In genomic region chr17:31549525-31550388, GRCh38 we compare ENCODE assay signal across 8 cellular contexts.
DNase-seq lines count a peak whose midpoint lies in the region; ATAC-seq and TF ChIP-seq lines count a peak whose summit lies in the region.

No MANE protein-coding gene starts in this region.

- TF ChIP-seq POLR2A in adrenal gland (IDR thresholded peaks at IDR 0.05) (peak; percentile 35 to 37), upper lobe of left lung (IDR thresholded peaks at IDR 0.05) (peak in 1 of 4 donors; percentile 79)

- peak overlapping the region; percentile 58 for H3K4me3 ChIP-seq in GM12865 (ENCODE audit: low read depth, low read length)
- peak overlapping the region; percentile 39 to 98 (median 91) for H3K4me3 ChIP-seq in adrenal gland
- peak overlapping the region; percentile 55 to 93 (median 80) for H3K4me3 ChIP-seq in heart right ventricle
- peak overlapping the region; percentile 60 to 96 (median 88) for H3K4me3 ChIP-seq in upper lobe of left lung

- ATAC-seq in HG02642 (IDR thresholded peaks at IDR 0.05; ENCODE audit: poor library complexity, unreplicated experiment) (peak; percentile 77), heart right ventricle (peak; percentile 93 to 98 (median 96)), upper lobe of left lung (ENCODE audit: low FRiP score in 2 of 2) (peak; percentile 95 to 97)

- H3K27ac ChIP-seq in adrenal gland = peak overlapping the region in 4 of 5 donors; percentile 64 to 93 (median 80)
- peak overlapping the region; percentile 83 to 98 (median 94) for H3K27ac ChIP-seq in heart right ventricle
- peak overlapping the region; percentile 84 to 94 (median 91) for H3K27ac ChIP-seq in upper lobe of left lung

- 0 to 1% (median 1%) methylated on average over 1 to 103 of the region's 105 CpGs for WGBS in adrenal gland, 4 donors
- WGBS in heart right ventricle, 2 donors = 1% methylated on average over 71 to 105 of the region's 105 CpGs
- 1 to 2% methylated on average over 26 to 50 of the region's 105 CpGs for WGBS in upper lobe of left lung, 2 donors

- no peak for TF ChIP-seq EP300 in upper lobe of left lung (IDR thresholded peaks at IDR 0.05)

- H3K9me3 ChIP-seq in adrenal gland (replicated peaks in 1 of 3) = no peaks in the 10 kb centered on the region
- no peaks in the 10 kb centered on the region for H3K9me3 ChIP-seq in heart right ventricle
- H3K9me3 ChIP-seq in upper lobe of left lung = no peaks in the 10 kb centered on the region

- H3K4me1 ChIP-seq in adrenal gland (replicated peaks in 1 of 2) (peaks cover 0 to 12% of the 10 kb centered on the region in 2 donors), heart right ventricle (peaks cover 0 to 19% (median 8%) of the 10 kb centered on the region in 9 donors), upper lobe of left lung (peaks cover 5 to 20% (median 13%) of the 10 kb centered on the region in 4 donors)

- H3K36me3 ChIP-seq in adrenal gland (replicated peaks in 1 of 2) = no peaks in the 10 kb centered on the region
- H3K36me3 ChIP-seq in heart right ventricle = no peaks in the 10 kb centered on the region
- H3K36me3 ChIP-seq in upper lobe of left lung = no peaks in the 10 kb centered on the region

- TF ChIP-seq CTCF in GM12865 (IDR thresholded peaks at IDR 0.05; ENCODE audit: insufficient read depth, low read depth, low read length, missing control alignments) = no peak
- TF ChIP-seq CTCF in adrenal gland (IDR thresholded peaks at IDR 0.05) = peak in 1 of 6 experiments; percentile 19
- TF ChIP-seq CTCF in heart right ventricle (IDR thresholded peaks at IDR 0.05) = peak in 1 of 9 donors; percentile 4
- peak in 1 of 6 experiments; percentile 43 for TF ChIP-seq CTCF in upper lobe of left lung (IDR thresholded peaks at IDR 0.05)

- H3K27me3 ChIP-seq in adrenal gland (no peaks in the 10 kb centered on the region), heart right ventricle (no peaks in the 10 kb centered on the region), upper lobe of left lung (no peaks in the 10 kb centered on the region)

- intact Hi-C loops in adrenal gland (cut with DNase I) (no loop called here), heart right ventricle (cut with DNase I) (loop anchor here in 3 of 10 donors (1.0 to 10.0 kb wide), 4 partner anchors 9 to 351 kb away; partner anchors contain the start of gene UTP6 (in 1 of the 3)), posterior vena cava (cut with DNase I) (loop anchor here (2.0 to 10.0 kb wide), 2 partner anchors 111 to 145 kb away; no protein-coding TSS in a partner anchor)

- DNase-seq in GM12865 (ENCODE audit: low read depth) (peak; percentile 96), NCI-H1417 (lab: John Stamatoyannopoulos, UW) (peak; percentile 89 to 96 (median 91)), T follicular helper cell (ENCODE audit: low read depth) (peak; percentile 73), adrenal gland (peak; percentile 91 to 97 (median 93)), heart right ventricle (peak; percentile 91 to 93), posterior vena cava (ENCODE audit: low spot score) (peak; percentile 97), upper lobe of left lung (peak; percentile 95 to 98)

Comparison
In these comparisons a context has a peak if more than half of its experiments do, and no peak if none do; other contexts are left out.
1. Peak in every context shown above with its lines: DNase-seq, ATAC-seq, H3K4me3 ChIP-seq and H3K27ac ChIP-seq.
2. intact Hi-C loops: an anchor here in posterior vena cava (2.0 to 10.0 kb wide); none called in adrenal gland.